8 cellular contexts compared by ENCODE assay signal in genomic region chr1:230149751-230150584, GRCh38.
DNase-seq lines count a peak whose midpoint lies in the region; ATAC-seq, FAIRE-seq and TF ChIP-seq lines count a peak whose summit lies in the region.

No MANE protein-coding gene starts in this region.

- peak overlapping the region; percentile 36 to 57 for H3K9ac ChIP-seq in K562 (ENCODE audit: insufficient read depth in 1 of 2, low read depth in 2 of 2, low read length in 2 of 2)

- peaks cover 77 to 88% of the 10 kb centered on the region in 2 experiments for H3K4me1 ChIP-seq in K562 (replicated peaks in 1 of 2; ENCODE audit: control insufficient read depth in 2 of 2, insufficient read depth in 2 of 2, low read length in 2 of 2)

- CTCF ChIA-PET in K562 (lab: Yijun Ruan, JAX; ENCODE audit: low intra/inter-chr PET ratio) = no interaction called here

- H3K4me3 ChIP-seq in GM06990 (replicated peaks; ENCODE audit: low read depth, low read length) (peak overlapping the region; percentile 39), K562 (peak overlapping the region; percentile 2; the same call in 1 of the 2 replicates)

- H3K79me2 ChIP-seq in K562 (ENCODE audit: control insufficient read depth, insufficient read depth, low read length) = peaks cover 98% of the 10 kb centered on the region

- POLR2A ChIA-PET in K562 (lab: Yijun Ruan, JAX) = interaction anchor here (0.6 to 1.2 kb wide), 4 partner anchors 11 to 37 kb away, joined by 3 to 4 read pairs (median 4); no protein-coding TSS in a partner anchor

- BruUV-seq in K562 (replicated peaks; lab: Mats Ljungman, UMichigan) = no TSS peak

- no peak for TF ChIP-seq EP300 in K562 (IDR thresholded peaks at IDR 0.05; ENCODE audit: low read length)

- H3K27me3 ChIP-seq in GM06990 (replicated peaks; ENCODE audit: control insufficient read depth, insufficient read depth, low read length) = no peaks in the 10 kb centered on the region
- H3K27me3 ChIP-seq in K562 (ENCODE audit: control insufficient read depth in 2 of 2, insufficient read depth in 2 of 2, low read length in 2 of 2) = no peaks in the 10 kb centered on the region

- H4K20me1 ChIP-seq in K562 (replicated peaks; ENCODE audit: control insufficient read depth, insufficient read depth, low read length) = no peaks in the 10 kb centered on the region

- DNase-seq in GM06990 (ENCODE audit: extremely low read depth, insufficient read length) = peak; percentile 50
- DNase-seq in K562 (ENCODE audit: extremely low read depth in 1 of 4, low spot score in 3 of 4) = peak in 3 of 4 experiments; percentile 43 to 71 (median 56)
- DNase-seq in HPDE6-E6E7 (ENCODE audit: extremely low spot score) = no peak
- DNase-seq in NCI-H69 (lab: John Stamatoyannopoulos, UW) = no peak
- DNase-seq in activated CD4-positive, alpha-beta T cell treated with anti-CD3 and anti-CD28 coated beads, Interleukin-2, amount 50 U/mL, for 1 hour = no peak
- no peak for DNase-seq in SW480 (ENCODE audit: low spot score)

- H2AFZ ChIP-seq in K562 (ENCODE audit: low read depth, low read length) = peak overlapping the region; percentile 73

- peak overlapping the region; percentile 71 for H3K27ac ChIP-seq in K562 (ENCODE audit: extremely low read depth, low read depth, low read length)

- peak; percentile 65 for FAIRE-seq in K562 (lab: Jason Lieb, UNC)

- 22% methylated on average over 15 of the region's 15 CpGs for WGBS in K562 (ENCODE audit: insufficient coverage, low coverage, missing lambda C conversion rate)

- TF ChIP-seq CTCF in GM06990 (IDR thresholded peaks at IDR 0.05; ENCODE audit: insufficient read depth, low read length, poor library complexity, severe bottlenecking) = peak; percentile 27
- peak; percentile 21 to 45 (median 28); a peak in 3 of 6 replicates for TF ChIP-seq CTCF in K562 (IDR thresholded peaks at IDR 0.05 in 2 of 3, conservative IDR thresholded peaks at IDR 0.05 in 1 of 3; ENCODE audit: insufficient read depth in 2 of 3, low read depth in 1 of 3, low read length in 3 of 3)

- peak overlapping the region; percentile 57 for H3K4me2 ChIP-seq in K562 (ENCODE audit: insufficient read depth, low read length)

- peak in 1 of 2 experiments; percentile 38; a peak in 1 of 4 replicates for TF ChIP-seq RAD21 in K562 (CRISPR knock-in tag; conservative IDR thresholded peaks at IDR 0.05 in 1 of 2, IDR thresholded peaks at IDR 0.05 in 1 of 2)

- H3K36me3 ChIP-seq in GM06990 (ENCODE audit: control insufficient read depth, insufficient read depth, low read length) (no peaks in the 10 kb centered on the region; the same call in 1 of the 2 replicates), K562 (ENCODE audit: control insufficient read depth, insufficient read depth, low read length) (peaks cover 6% of the 10 kb centered on the region; the same call in 1 of the 3 replicates)

- H3K9me1 ChIP-seq in K562 (ENCODE audit: control insufficient read depth, insufficient read depth, low read length) = no peaks in the 10 kb centered on the region

- H3K9me3 ChIP-seq in K562 (replicated peaks; ENCODE audit: control insufficient read depth, insufficient read depth, low read depth, low read length) = no peaks in the 10 kb centered on the region

- intact Hi-C loops in K562 (cut with micrococcal nuclease) = loop anchor here (2.0 to 10.0 kb wide), 3 partner anchors 17 to 595 kb away; partner anchors contain the start of genes ABCB10 and GALNT2

- in situ Hi-C loops in K562 (cut with MboI) = no loop called here

- no peak for TF ChIP-seq POLR2A in K562 (conservative IDR thresholded peaks at IDR 0.05)

- ATAC-seq in GM21381 (IDR thresholded peaks at IDR 0.05; ENCODE audit: unreplicated experiment) = peak; percentile 63
- ATAC-seq in HG03571 (IDR thresholded peaks at IDR 0.05; ENCODE audit: unreplicated experiment) = peak; percentile 67
- ATAC-seq in K562 = peak; percentile 57

TF ChIP-seq in K562, 482 proteins besides CTCF, POLR2A, EP300 and RAD21 (continues in another document):
- peak; percentile 71; the same call in 1 of the 2 replicates for TF ChIP-seq SMARCA4 (IDR thresholded peaks at IDR 0.05)
- TF ChIP-seq ZNF592 (IDR thresholded peaks at IDR 0.05) = peak; percentile 56; the same call in 1 of the 2 replicates
- TF ChIP-seq RBBP5 (IDR thresholded peaks at IDR 0.05; ENCODE audit: borderline replicate concordance, insufficient read depth, low read length, poor library complexity, severe bottlenecking) = peak; percentile 82
- no peak for TF ChIP-seq ZBTB17 (CRISPR knock-in tag; IDR thresholded peaks at IDR 0.05)
- no peak for TF ChIP-seq MEF2D (tag; conservative IDR thresholded peaks at IDR 0.05; ENCODE audit: low read depth)
- TF ChIP-seq, protein P1, sequence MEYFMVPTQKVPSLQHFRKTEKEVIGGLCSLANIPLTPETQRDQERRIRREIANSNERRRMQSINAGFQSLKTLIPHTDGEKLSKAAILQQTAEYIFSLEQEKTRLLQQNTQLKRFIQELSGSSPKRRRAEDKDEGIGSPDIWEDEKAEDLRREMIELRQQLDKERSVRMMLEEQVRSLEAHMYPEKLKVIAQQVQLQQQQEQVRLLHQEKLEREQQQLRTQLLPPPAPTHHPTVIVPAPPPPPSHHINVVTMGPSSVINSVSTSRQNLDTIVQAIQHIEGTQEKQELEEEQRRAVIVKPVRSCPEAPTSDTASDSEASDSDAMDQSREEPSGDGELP (CRISPR knock-in tag; IDR thresholded peaks at IDR 0.05; ENCODE audit: borderline replicate concordance) = 0 out of 2 replicates have a peak, but pooled peaks have one; percentile 16
- TF ChIP-seq, protein P2, sequence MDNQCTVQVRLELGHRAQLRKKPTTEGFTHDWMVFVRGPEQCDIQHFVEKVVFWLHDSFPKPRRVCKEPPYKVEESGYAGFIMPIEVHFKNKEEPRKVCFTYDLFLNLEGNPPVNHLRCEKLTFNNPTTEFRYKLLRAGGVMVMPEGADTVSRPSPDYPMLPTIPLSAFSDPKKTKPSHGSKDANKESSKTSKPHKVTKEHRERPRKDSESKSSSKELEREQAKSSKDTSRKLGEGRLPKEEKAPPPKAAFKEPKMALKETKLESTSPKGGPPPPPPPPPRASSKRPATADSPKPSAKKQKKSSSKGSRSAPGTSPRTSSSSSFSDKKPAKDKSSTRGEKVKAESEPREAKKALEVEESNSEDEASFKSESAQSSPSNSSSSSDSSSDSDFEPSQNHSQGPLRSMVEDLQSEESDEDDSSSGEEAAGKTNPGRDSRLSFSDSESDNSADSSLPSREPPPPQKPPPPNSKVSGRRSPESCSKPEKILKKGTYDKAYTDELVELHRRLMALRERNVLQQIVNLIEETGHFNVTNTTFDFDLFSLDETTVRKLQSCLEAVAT (IDR thresholded peaks at IDR 0.05) = 0 out of 4 replicates have a peak, but pooled peaks of 1 of the 2 experiments have one; percentile 54
- no peak for TF ChIP-seq ATF1 (CRISPR knock-in tag; IDR thresholded peaks at IDR 0.05)
- TF ChIP-seq ATF1 (tag; IDR thresholded peaks at IDR 0.05) = peak; percentile 14; the same call in 1 of the 2 replicates
- TF ChIP-seq RCOR1 (IDR thresholded peaks at IDR 0.05; ENCODE audit: borderline replicate concordance in 1 of 2, low read depth in 2 of 2, low read length in 2 of 2) = peak in 1 of 2 experiments; percentile 32; a peak in 1 of 4 replicates
- no peak for TF ChIP-seq SREBF2 (CRISPR knock-in tag; IDR thresholded peaks at IDR 0.05)
- no peak for TF ChIP-seq PCBP1 (IDR thresholded peaks at IDR 0.05; ENCODE audit: low read depth, low read length, poor library complexity, severe bottlenecking)
- TF ChIP-seq ZNF212 (CRISPR knock-in tag; IDR thresholded peaks at IDR 0.05) = no peak
- TF ChIP-seq CSDE1 (IDR thresholded peaks at IDR 0.05) = no peak
- no peak for TF ChIP-seq TOE1 (IDR thresholded peaks at IDR 0.05; ENCODE audit: borderline replicate concordance)
- TF ChIP-seq TOE1 (CRISPR knock-in tag; IDR thresholded peaks at IDR 0.05; ENCODE audit: borderline replicate concordance, low read depth) = no peak
- TF ChIP-seq ZBTB12 (CRISPR knock-in tag; IDR thresholded peaks at IDR 0.05) = no peak
- peak; percentile 30; the same call in 1 of the 2 replicates for TF ChIP-seq CREM (IDR thresholded peaks at IDR 0.05; ENCODE audit: low read depth)

Comparison
In these comparisons a context has a peak if more than half of its experiments do, and no peak if none do; other contexts are left out.
1. DNase-seq: peak in GM06990 (single experiment) and K562 (3 of 4); none in HPDE6-E6E7 (single experiment), NCI-H69 (single experiment), activated CD4-positive, alpha-beta T cell treated with anti-CD3 and anti-CD28 coated beads, Interleukin-2, amount 50 U/mL, for 1 hour (single experiment) and SW480 (single experiment).
2. Peak in every context shown above with its lines, with median percentiles within 50 percentile points of each other: ATAC-seq.